8 cellular contexts compared by ENCODE assay signal in the genomic region with DNA sequence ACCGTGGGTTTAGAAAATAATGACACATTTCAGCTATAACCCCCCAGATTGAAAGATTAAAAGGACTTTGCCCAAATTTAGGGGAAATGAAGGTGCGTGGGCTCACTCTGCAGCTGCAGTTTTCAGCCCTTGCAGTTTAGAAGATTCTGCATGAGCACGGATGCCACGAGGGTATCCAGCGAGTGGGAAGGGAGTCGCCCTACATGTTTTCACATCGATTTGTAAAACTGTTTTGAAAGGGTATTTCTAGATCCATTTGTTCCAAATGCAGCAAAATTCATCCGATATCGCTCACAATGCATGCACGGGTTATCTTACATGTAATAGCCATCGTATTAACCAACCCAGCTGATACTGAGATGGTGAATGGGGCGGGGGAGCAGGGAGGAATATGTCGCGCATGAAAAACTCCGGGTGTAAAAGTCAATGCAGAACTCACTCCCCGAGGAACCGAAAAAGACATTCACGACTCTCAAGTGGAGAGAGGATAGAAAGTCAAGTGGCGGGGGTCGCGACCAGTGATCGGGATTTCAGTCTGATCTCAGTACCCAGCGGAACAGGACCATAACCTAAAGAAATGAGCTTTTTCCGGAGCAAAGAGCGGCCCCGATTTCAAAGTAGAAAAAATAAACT. TPM values are rescaled to one million over a fixed set of nuclear protein-coding genes. Genes with fewer than 3 reads are reported as not detected.
A peak's percentile ranks its signal among the peaks of the same experiment; 100 is the strongest.
DNase-seq lines count a peak whose midpoint lies in the region; ATAC-seq, FAIRE-seq and TF ChIP-seq lines count a peak whose summit lies in the region.

No MANE protein-coding gene starts in this region.

- POLR2A ChIA-PET in naive thymus-derived CD8-positive, alpha-beta T cell (lab: Charles Lee) = interaction anchor here (0.6 to 6.3 kb wide), 33 partner anchors 8 to 516 kb away, joined by 3 to 53 read pairs (median 5); a partner anchor contains a TSS

- DNase-seq in GM12892 (ENCODE audit: insufficient read length) (no peak), colonic mucosa (peak; percentile 41), H54 (ENCODE audit: insufficient read length, low spot score) (no peak), NCI-H2227 treated with DMSO at 0.1 percent for 48 hours (lab: John Stamatoyannopoulos, UW) (no peak), DMS79 (lab: John Stamatoyannopoulos, UW) (no peak)
- DNase-seq in naive thymus-derived CD8-positive, alpha-beta T cell = peak in 6 of 10 donors; percentile 8 to 72 (median 54)

- H3K27ac Mint-ChIP-seq in T-helper 1 cell treated with Interleukin-12 subunit alpha and Interleukin-12 subunit beta and Interleukin-4 antibody, amounts not matched to agents 30 μg/mL and 1 μg/mL, for 36 hours = peak overlapping the region; percentile 99
- H3K27ac Mint-ChIP-seq in naive thymus-derived CD8-positive, alpha-beta T cell = peak overlapping the region; percentile 97 to 100 (median 100)

- H3K36me3 ChIP-seq in colonic mucosa = no peaks in the 10 kb centered on the region

- peaks cover 10% of the 10 kb centered on the region for H3K27me3 Mint-ChIP-seq in T-helper 1 cell treated with Interleukin-12 subunit alpha and Interleukin-12 subunit beta and Interleukin-4 antibody, amounts not matched to agents 30 μg/mL and 1 μg/mL, for 36 hours (ENCODE audit: low read depth)
- peaks cover 0 to 5% (median 0%) of the 10 kb centered on the region in 5 donors for H3K27me3 Mint-ChIP-seq in naive thymus-derived CD8-positive, alpha-beta T cell

- peak overlapping the region; percentile 57 for H3K4me3 ChIP-seq in colonic mucosa

- no peaks in the 10 kb centered on the region for H3K9me3 ChIP-seq in colonic mucosa

- peak; percentile 84 for FAIRE-seq in GM12892 (lab: Jason Lieb, UNC)
- no peak for FAIRE-seq in H54 (lab: Jason Lieb, UNC)

- H3K4me1 Mint-ChIP-seq in T-helper 1 cell treated with Interleukin-12 subunit alpha and Interleukin-12 subunit beta and Interleukin-4 antibody, amounts not matched to agents 30 μg/mL and 1 μg/mL, for 36 hours (ENCODE audit: low read depth) = peaks cover 25% of the 10 kb centered on the region
- peaks cover 11 to 27% (median 18%) of the 10 kb centered on the region in 4 donors for H3K4me1 Mint-ChIP-seq in naive thymus-derived CD8-positive, alpha-beta T cell

- no peaks in the 10 kb centered on the region for H3K9me3 Mint-ChIP-seq in T-helper 1 cell treated with Interleukin-12 subunit alpha and Interleukin-12 subunit beta and Interleukin-4 antibody, amounts not matched to agents 30 μg/mL and 1 μg/mL, for 36 hours
- H3K9me3 Mint-ChIP-seq in naive thymus-derived CD8-positive, alpha-beta T cell = no peaks in the 10 kb centered on the region

- H3K9ac ChIP-seq in colonic mucosa (ENCODE audit: low read depth in 2 of 2, low read length in 2 of 2) = peak overlapping the region; percentile 62 to 73

- no peaks in the 10 kb centered on the region for H3K27me3 ChIP-seq in colonic mucosa

- peaks cover 8% of the 10 kb centered on the region for H3K4me1 ChIP-seq in colonic mucosa

- H3K36me3 Mint-ChIP-seq in T-helper 1 cell treated with Interleukin-12 subunit alpha and Interleukin-12 subunit beta and Interleukin-4 antibody, amounts not matched to agents 30 μg/mL and 1 μg/mL, for 36 hours (ENCODE audit: low read depth) = peaks cover 2% of the 10 kb centered on the region
- no peaks in the 10 kb centered on the region for H3K36me3 Mint-ChIP-seq in naive thymus-derived CD8-positive, alpha-beta T cell

- no peak for TF ChIP-seq CTCF in colonic mucosa (IDR thresholded peaks at IDR 0.05)

- intact Hi-C loops in colonic mucosa (cut with DNase I) = no loop called here

- H3K4me3 Mint-ChIP-seq in T-helper 1 cell treated with Interleukin-12 subunit alpha and Interleukin-12 subunit beta and Interleukin-4 antibody, amounts not matched to agents 30 μg/mL and 1 μg/mL, for 36 hours = peak overlapping the region; percentile 97
- H3K4me3 Mint-ChIP-seq in naive thymus-derived CD8-positive, alpha-beta T cell = peak overlapping the region; percentile 92 to 100 (median 98)

- ATAC-seq in naive thymus-derived CD8-positive, alpha-beta T cell = peak; percentile 0 to 1
- no peak for ATAC-seq in GM18511 (IDR thresholded peaks at IDR 0.05; ENCODE audit: unreplicated experiment)

- no peak for TF ChIP-seq POLR2A in GM12892 (IDR thresholded peaks at IDR 0.05; ENCODE audit: low read depth, low read length)
- TF ChIP-seq POLR2A in H54 (IDR thresholded peaks at IDR 0.05; ENCODE audit: low read depth, low read length) = no peak

- H3K27ac ChIP-seq in colonic mucosa = peak overlapping the region; percentile 86

RNA-seq across cellular contexts. Expression of a gene that starts 4.9 kb away (rescaled TPM):
- polyA plus RNA-seq in GM12892 (2012; ENCODE audit: missing spikeins) = 130 TPM
- 100 to 1,000 TPM; 180 to 217 TPM for total RNA-seq in colonic mucosa
- 10 to 100 TPM; 89.3 to 93.3 TPM for total RNA-seq in naive thymus-derived CD8-positive, alpha-beta T cell
- 10 to 100 TPM; 69.3 to 94.1 (median 84.9) TPM for polyA plus RNA-seq in naive thymus-derived CD8-positive, alpha-beta T cell

RNA-seq across cellular contexts. Expression of a gene that starts 52.3 kb away (rescaled TPM):
- polyA plus RNA-seq in GM12892 (2012; ENCODE audit: missing spikeins) = 20.3 TPM
- total RNA-seq in colonic mucosa = 10 to 100 TPM; 14.1 to 17.7 TPM
- total RNA-seq in naive thymus-derived CD8-positive, alpha-beta T cell = 10 to 100 TPM; 10.6 to 14.0 TPM
- 1 to 10 TPM; 2.1 to 4.2 (median 2.5) TPM for polyA plus RNA-seq in naive thymus-derived CD8-positive, alpha-beta T cell

Comparison
In these comparisons a context has a peak if more than half of its experiments do, and no peak if none do; other contexts are left out.
1. DNase-seq: peak in colonic mucosa (single experiment) and naive thymus-derived CD8-positive, alpha-beta T cell (6 of 10); none in GM12892 (single experiment), H54 (single experiment), NCI-H2227 treated with DMSO at 0.1 percent for 48 hours (single experiment) and DMS79 (single experiment).